ENCODE assay signal across 15 cellular contexts in the genomic region with DNA sequence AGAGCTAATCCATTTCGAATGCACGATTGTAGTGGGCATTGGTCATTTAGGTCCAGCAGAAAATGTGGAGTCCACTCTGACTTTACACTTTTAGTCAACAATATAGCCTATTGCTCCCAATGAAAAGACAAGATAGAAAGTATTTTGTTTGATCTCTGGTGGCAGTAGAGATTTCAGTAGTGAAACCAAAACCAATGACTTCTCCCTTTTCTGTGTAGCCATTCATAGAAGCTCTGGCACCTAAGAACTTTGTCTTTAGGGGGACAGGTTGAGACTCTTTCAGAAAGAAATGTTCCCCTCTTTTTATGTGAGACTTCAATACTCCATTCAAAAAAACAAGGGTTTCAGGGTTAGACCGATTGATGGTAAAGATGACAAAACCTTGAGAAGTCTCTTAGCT.
DNase-seq lines count a peak whose midpoint lies in the region; ATAC-seq and TF ChIP-seq lines count a peak whose summit lies in the region.
"Had no signal": no experiment of that assay in that cellular context is flagged by ENCODE, and none has a peak within 500 bp of the region (broad histone marks: within the 10 kb centered on the region; RNA-seq: fewer than 3 reads in every experiment).

No MANE protein-coding gene starts in this region.

- H3K4me1 ChIP-seq in naive thymus-derived CD4-positive, alpha-beta T cell (ENCODE audit: control insufficient read depth in 2 of 2, insufficient read depth in 2 of 2, low read length in 2 of 2): no peaks in the 10 kb centered on the region

- H3K27me3 Mint-ChIP-seq in naive thymus-derived CD4-positive, alpha-beta T cell: no peaks in the 10 kb centered on the region

- CTCF ChIA-PET in naive thymus-derived CD4-positive, alpha-beta T cell (lab: Charles Lee): no interaction called here

- intact Hi-C loops in naive thymus-derived CD4-positive, alpha-beta T cell (cut with micrococcal nuclease): no loop called here
- intact Hi-C loops in dorsolateral prefrontal cortex (cut with DNase I): no loop called here

- no peak overlapping the region for H3K27ac Mint-ChIP-seq in naive thymus-derived CD4-positive, alpha-beta T cell

- DNase-seq in MG63 (no peak), NCI-H526 treated with DMSO at 0.1 percent for 48 hours (lab: John Stamatoyannopoulos, UW) (no peak), dorsolateral prefrontal cortex (no peak)
- DNase-seq in naive thymus-derived CD4-positive, alpha-beta T cell: no peak
- DNase-seq: activated T-cell treated with anti-CD3 and anti-CD28 coated beads, Interleukin-2, amount 50 U/mL, for 1 hour; cortex of kidney; NCI-H187; ovary; SK-N-SH; WERI-Rb-1 had no signal

- no peaks in the 10 kb centered on the region for H3K27me3 ChIP-seq in MG63
- no peaks in the 10 kb centered on the region for H3K27me3 ChIP-seq in naive thymus-derived CD4-positive, alpha-beta T cell (ENCODE audit: control insufficient read depth in 2 of 2, insufficient read depth in 2 of 2, low read length in 2 of 2)
- no peaks in the 10 kb centered on the region for H3K27me3 ChIP-seq in dorsolateral prefrontal cortex
- H3K27me3 ChIP-seq: ovary had no signal

- ATAC-seq in GM18517 (IDR thresholded peaks at IDR 0.05; ENCODE audit: unreplicated experiment): peak; percentile 92
- peak; percentile 79 for ATAC-seq in GM21390 (IDR thresholded peaks at IDR 0.05; ENCODE audit: unreplicated experiment)
- peak; percentile 62 for ATAC-seq in HG02970 (IDR thresholded peaks at IDR 0.05; ENCODE audit: low FRiP score, unreplicated experiment)
- ATAC-seq in HG03520 (IDR thresholded peaks at IDR 0.05; ENCODE audit: unreplicated experiment): peak; percentile 95
- ATAC-seq in naive thymus-derived CD4-positive, alpha-beta T cell: no peak
- ATAC-seq: K562 had no signal

- no peaks in the 10 kb centered on the region for H3K36me3 ChIP-seq in MG63
- H3K36me3 ChIP-seq in naive thymus-derived CD4-positive, alpha-beta T cell (ENCODE audit: control insufficient read depth in 2 of 3, insufficient read depth in 3 of 3, low read length in 3 of 3): no peaks in the 10 kb centered on the region
- H3K36me3 ChIP-seq: ovary, WERI-Rb-1 had no signal

- H3K4me3 Mint-ChIP-seq in naive thymus-derived CD4-positive, alpha-beta T cell: no peak overlapping the region

- TF ChIP-seq CTCF in dorsolateral prefrontal cortex (IDR thresholded peaks at IDR 0.05 in 54 of 56, conservative IDR thresholded peaks at IDR 0.05 in 2 of 56; ENCODE audit: low read depth in 1 of 56, partially characterized antibody in 56 of 56): no peak

- no peak overlapping the region for H3K4me3 ChIP-seq in MG63
- H3K4me3 ChIP-seq in naive thymus-derived CD4-positive, alpha-beta T cell (ENCODE audit: low read length): no peak overlapping the region
- H3K4me3 ChIP-seq in dorsolateral prefrontal cortex: peak overlapping the region in 1 of 59 donors; percentile 6
- H3K4me3 ChIP-seq: K562, ovary had no signal

- no peak overlapping the region for H3K27ac ChIP-seq in naive thymus-derived CD4-positive, alpha-beta T cell (ENCODE audit: low read depth, low read length)
- no peak overlapping the region for H3K27ac ChIP-seq in dorsolateral prefrontal cortex
- H3K27ac ChIP-seq: ovary, WERI-Rb-1 had no signal

- peaks cover 0 to 16% (median 3%) of the 10 kb centered on the region in 11 donors for H3K9me3 Mint-ChIP-seq in naive thymus-derived CD4-positive, alpha-beta T cell

- H3K4me1 Mint-ChIP-seq in naive thymus-derived CD4-positive, alpha-beta T cell: no peaks in the 10 kb centered on the region

- no peaks in the 10 kb centered on the region for H3K9me3 ChIP-seq in MG63
- H3K9me3 ChIP-seq in naive thymus-derived CD4-positive, alpha-beta T cell (ENCODE audit: control insufficient read depth in 2 of 3, low read length in 3 of 3): no peaks in the 10 kb centered on the region
- H3K9me3 ChIP-seq: ovary, SK-N-SH had no signal

- POLR2A ChIA-PET in naive thymus-derived CD4-positive, alpha-beta T cell (lab: Charles Lee): no interaction called here

- H3K36me3 Mint-ChIP-seq in naive thymus-derived CD4-positive, alpha-beta T cell: no peaks in the 10 kb centered on the region
